8 cellular contexts compared by ENCODE assay signal in genomic region chr1:86018311-86018923, GRCh38.
DNase-seq lines count a peak whose midpoint lies in the region; ATAC-seq and TF ChIP-seq lines count a peak whose summit lies in the region.

No MANE protein-coding gene starts in this region.

- H3K27me3 Mint-ChIP-seq in activated T-cell treated with anti-CD3 and anti-CD28 coated beads, Interleukin-2, amount 50 U/mL, for 24 hours: no peaks in the 10 kb centered on the region

- no peak for TF ChIP-seq EP300 in esophagus muscularis mucosa (IDR thresholded peaks at IDR 0.05)

- H3K9me3 ChIP-seq in Peyer's patch (no peaks in the 10 kb centered on the region), esophagus muscularis mucosa (no peaks in the 10 kb centered on the region), prostate gland (no peaks in the 10 kb centered on the region)

- no peaks in the 10 kb centered on the region for H3K36me3 ChIP-seq in Peyer's patch
- no peaks in the 10 kb centered on the region for H3K36me3 ChIP-seq in esophagus muscularis mucosa
- no peaks in the 10 kb centered on the region for H3K36me3 ChIP-seq in prostate gland

- ATAC-seq in GM18868 (IDR thresholded peaks at IDR 0.05; ENCODE audit: unreplicated experiment): peak; percentile 38
- peak; percentile 75 for ATAC-seq in HG03432 (IDR thresholded peaks at IDR 0.05; ENCODE audit: unreplicated experiment)
- ATAC-seq in GM18873 (IDR thresholded peaks at IDR 0.05; ENCODE audit: low FRiP score, unreplicated experiment): no peak

- WGBS in esophagus muscularis mucosa: 60% methylated on average over 2 of the region's 2 CpGs
- 46% methylated on average over 2 of the region's 2 CpGs for WGBS in prostate gland

- H3K4me3 ChIP-seq in Peyer's patch (no peak overlapping the region), esophagus muscularis mucosa (no peak overlapping the region), prostate gland (no peak overlapping the region)

- TF ChIP-seq POLR2A in Peyer's patch (IDR thresholded peaks at IDR 0.05) (no peak), esophagus muscularis mucosa (IDR thresholded peaks at IDR 0.05; ENCODE audit: low read depth) (no peak), prostate gland (IDR thresholded peaks at IDR 0.05) (no peak)

- H3K27ac ChIP-seq in Peyer's patch: no peak overlapping the region
- H3K27ac ChIP-seq in esophagus muscularis mucosa (replicated peaks in 1 of 4): no peak overlapping the region
- no peak overlapping the region for H3K27ac ChIP-seq in prostate gland

- intact Hi-C loops in esophagus muscularis mucosa (cut with DNase I): no loop called here
- intact Hi-C loops in prostate gland (cut with DNase I): no loop called here

- TF ChIP-seq CTCF in Peyer's patch (IDR thresholded peaks at IDR 0.05) (peak in 4 of 6 experiments; percentile 43 to 56 (median 45)), esophagus muscularis mucosa (IDR thresholded peaks at IDR 0.05) (peak; percentile 36 to 77 (median 56)), prostate gland (IDR thresholded peaks at IDR 0.05) (peak in 3 of 4 experiments; percentile 48 to 53 (median 51))

- no peak overlapping the region for H3K4me3 Mint-ChIP-seq in activated T-cell treated with anti-CD3 and anti-CD28 coated beads, Interleukin-2, amount 50 U/mL, for 24 hours

- H3K4me1 ChIP-seq in Peyer's patch (no peaks in the 10 kb centered on the region), esophagus muscularis mucosa (no peaks in the 10 kb centered on the region), prostate gland (replicated peaks) (no peaks in the 10 kb centered on the region)

- H3K27ac Mint-ChIP-seq in activated T-cell treated with anti-CD3 and anti-CD28 coated beads, Interleukin-2, amount 50 U/mL, for 24 hours: no peak overlapping the region

- no peaks in the 10 kb centered on the region for H3K27me3 ChIP-seq in Peyer's patch
- H3K27me3 ChIP-seq in esophagus muscularis mucosa: no peaks in the 10 kb centered on the region
- no peaks in the 10 kb centered on the region for H3K27me3 ChIP-seq in prostate gland (replicated peaks; ENCODE audit: insufficient read depth)

- no peaks in the 10 kb centered on the region for H3K36me3 Mint-ChIP-seq in activated T-cell treated with anti-CD3 and anti-CD28 coated beads, Interleukin-2, amount 50 U/mL, for 24 hours (ENCODE audit: low read depth)

- no peaks in the 10 kb centered on the region for H3K9me3 Mint-ChIP-seq in activated T-cell treated with anti-CD3 and anti-CD28 coated beads, Interleukin-2, amount 50 U/mL, for 24 hours

- peak; percentile 43 for DNase-seq in DMS114 treated with DMSO at 0.1 percent for 48 hours (lab: John Stamatoyannopoulos, UW; ENCODE audit: unreplicated experiment)
- no peak for DNase-seq in Peyer's patch
- no peak for DNase-seq in esophagus muscularis mucosa (ENCODE audit: extremely low spot score)
- DNase-seq in prostate gland (ENCODE audit: low spot score): peak; percentile 6
- DNase-seq in activated T-cell treated with anti-CD3 and anti-CD28 coated beads, Interleukin-2, amount 50 U/mL, for 24 hours: no peak

- no peaks in the 10 kb centered on the region for H3K4me1 Mint-ChIP-seq in activated T-cell treated with anti-CD3 and anti-CD28 coated beads, Interleukin-2, amount 50 U/mL, for 24 hours (ENCODE audit: low read depth)

Comparison
In these comparisons a context has a peak if more than half of its experiments do, and no peak if none do; other contexts are left out.
1. DNase-seq: peak in DMS114 treated with DMSO at 0.1 percent for 48 hours (single experiment) and prostate gland (single experiment); none in Peyer's patch (0 of 3), esophagus muscularis mucosa (single experiment) and activated T-cell treated with anti-CD3 and anti-CD28 coated beads, Interleukin-2, amount 50 U/mL, for 24 hours (single experiment).
2. Peak in every context shown above with its lines, with median percentiles within 50 percentile points of each other: CTCF ChIP-seq.